Comparison of ENCODE assay signal across 1 cellular context in genomic region chr14:81986005-81986404, GRCh38.
TF ChIP-seq lines count a peak whose summit lies in the region.

No MANE protein-coding gene starts in this region.

TF ChIP-seq in HepG2, 621 proteins besides CTCF, POLR2A, EP300 and RAD21 (continued from another document and continues in another):
- TF ChIP-seq ZHX2 (IDR thresholded peaks at IDR 0.05; ENCODE audit: low read depth) (no peak), ZHX2 (CRISPR knock-in tag; IDR thresholded peaks at IDR 0.05; ENCODE audit: borderline replicate concordance) (no peak), KMT2A (CRISPR knock-in tag; IDR thresholded peaks at IDR 0.05) (no peak), HMG20B (CRISPR knock-in tag; conservative IDR thresholded peaks at IDR 0.05) (peak; percentile 41; the same call in 1 of the 2 replicates), ZNF792 (CRISPR knock-in tag; IDR thresholded peaks at IDR 0.05) (peak; percentile 25; the same call in 1 of the 2 replicates), POGZ (CRISPR knock-in tag; IDR thresholded peaks at IDR 0.05) (peak; percentile 74), PTBP1 (IDR thresholded peaks at IDR 0.05; ENCODE audit: low read depth, low read length, poor library complexity, severe bottlenecking) (no peak), AHDC1 (CRISPR knock-in tag; IDR thresholded peaks at IDR 0.05; ENCODE audit: borderline replicate concordance) (peak; percentile 82; the same call in 1 of the 2 replicates), HOXA5 (CRISPR knock-in tag; IDR thresholded peaks at IDR 0.05) (0 out of 2 replicates have a peak, but pooled peaks have one; percentile 35), ISL2 (CRISPR knock-in tag; IDR thresholded peaks at IDR 0.05) (peak; percentile 52; the same call in 1 of the 2 replicates), RCOR2 (CRISPR knock-in tag; IDR thresholded peaks at IDR 0.05) (0 out of 2 replicates have a peak, but pooled peaks have one; percentile 22), NFIC (IDR thresholded peaks at IDR 0.05; ENCODE audit: low read length) (peak; percentile 45; the same call in 1 of the 2 replicates), TBL1XR1 (IDR thresholded peaks at IDR 0.05; ENCODE audit: borderline replicate concordance, low read length, partially characterized antibody) (peak; percentile 92), MXD4 (CRISPR knock-in tag; IDR thresholded peaks at IDR 0.05) (no peak), NONO (IDR thresholded peaks at IDR 0.05) (no peak), NONO (CRISPR knock-in tag; conservative IDR thresholded peaks at IDR 0.05) (peak; percentile 29; the same call in 1 of the 2 replicates), THRA (CRISPR knock-in tag; IDR thresholded peaks at IDR 0.05; ENCODE audit: borderline replicate concordance) (peak; percentile 55; the same call in 1 of the 2 replicates), SALL1 (CRISPR knock-in tag; IDR thresholded peaks at IDR 0.05) (peak; percentile 70; the same call in 1 of the 2 replicates), ELF3 (CRISPR knock-in tag; IDR thresholded peaks at IDR 0.05) (peak; percentile 40; the same call in 1 of the 2 replicates), ZBTB20 (CRISPR knock-in tag; IDR thresholded peaks at IDR 0.05; ENCODE audit: borderline replicate concordance, low read depth) (peak; percentile 39; the same call in 1 of the 2 replicates), FOXJ3 (CRISPR knock-in tag; IDR thresholded peaks at IDR 0.05; ENCODE audit: borderline replicate concordance) (peak; percentile 67; the same call in 1 of the 2 replicates), ZNF7 (CRISPR knock-in tag; IDR thresholded peaks at IDR 0.05) (peak; percentile 58; the same call in 1 of the 2 replicates), CEBPB (IDR thresholded peaks at IDR 0.05; ENCODE audit: borderline replicate concordance, low read depth, low read length) (peak; percentile 90), ATF3 (CRISPR knock-in tag; IDR thresholded peaks at IDR 0.05) (peak; percentile 81), NCOA2 (CRISPR knock-in tag; IDR thresholded peaks at IDR 0.05) (peak; percentile 69), NR2F1 (CRISPR knock-in tag; IDR thresholded peaks at IDR 0.05) (0 out of 4 replicates have a peak, but pooled peaks of 1 of the 2 experiments have one; percentile 43), ZNF326 (CRISPR knock-in tag; IDR thresholded peaks at IDR 0.05; ENCODE audit: borderline replicate concordance) (no peak), FOXA1 (IDR thresholded peaks at IDR 0.05) (no peak), FOXA1 (CRISPR knock-in tag; IDR thresholded peaks at IDR 0.05) (peak; percentile 70; the same call in 1 of the 2 replicates), GFI1 (CRISPR knock-in tag; IDR thresholded peaks at IDR 0.05; ENCODE audit: borderline replicate concordance) (0 out of 2 replicates have a peak, but pooled peaks have one; percentile 37), ATF2 (CRISPR knock-in tag; IDR thresholded peaks at IDR 0.05) (peak; percentile 60; the same call in 1 of the 2 replicates), FOXP1 (IDR thresholded peaks at IDR 0.05) (no peak), FOXP1 (CRISPR knock-in tag; IDR thresholded peaks at IDR 0.05) (peak; percentile 72), SKI (IDR thresholded peaks at IDR 0.05; ENCODE audit: partially characterized antibody) (peak; percentile 90), ZNF543 (CRISPR knock-in tag; IDR thresholded peaks at IDR 0.05) (no peak), NFRKB (IDR thresholded peaks at IDR 0.05) (no peak), ZNF768 (CRISPR knock-in tag; IDR thresholded peaks at IDR 0.05) (no peak), BCL6 (CRISPR knock-in tag; IDR thresholded peaks at IDR 0.05) (peak; percentile 81)
- TF ChIP-seq, protein P1, sequence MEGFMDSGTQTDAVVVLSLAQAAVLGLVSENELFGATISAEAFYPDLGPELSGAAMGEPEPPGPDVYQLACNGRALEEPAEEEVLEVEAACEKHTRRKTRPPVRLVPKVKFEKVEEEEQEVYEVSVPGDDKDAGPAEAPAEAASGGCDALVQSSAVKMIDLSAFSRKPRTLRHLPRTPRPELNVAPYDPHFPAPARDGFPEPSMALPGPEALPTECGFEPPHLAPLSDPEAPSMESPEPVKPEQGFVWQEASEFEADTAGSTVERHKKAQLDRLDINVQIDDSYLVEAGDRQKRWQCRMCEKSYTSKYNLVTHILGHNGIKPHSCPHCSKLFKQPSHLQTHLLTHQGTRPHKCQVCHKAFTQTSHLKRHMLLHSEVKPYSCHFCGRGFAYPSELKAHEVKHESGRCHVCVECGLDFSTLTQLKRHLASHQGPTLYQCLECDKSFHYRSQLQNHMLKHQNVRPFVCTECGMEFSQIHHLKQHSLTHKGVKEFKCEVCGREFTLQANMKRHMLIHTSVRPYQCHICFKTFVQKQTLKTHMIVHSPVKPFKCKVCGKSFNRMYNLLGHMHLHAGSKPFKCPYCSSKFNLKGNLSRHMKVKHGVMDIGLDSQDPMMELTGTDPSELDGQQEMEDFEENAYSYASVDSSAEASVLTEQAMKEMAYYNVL (CRISPR knock-in tag; IDR thresholded peaks at IDR 0.05; ENCODE audit: borderline replicate concordance) = 0 out of 2 replicates have a peak, but pooled peaks have one; percentile 30
- TF ChIP-seq, protein P2, sequence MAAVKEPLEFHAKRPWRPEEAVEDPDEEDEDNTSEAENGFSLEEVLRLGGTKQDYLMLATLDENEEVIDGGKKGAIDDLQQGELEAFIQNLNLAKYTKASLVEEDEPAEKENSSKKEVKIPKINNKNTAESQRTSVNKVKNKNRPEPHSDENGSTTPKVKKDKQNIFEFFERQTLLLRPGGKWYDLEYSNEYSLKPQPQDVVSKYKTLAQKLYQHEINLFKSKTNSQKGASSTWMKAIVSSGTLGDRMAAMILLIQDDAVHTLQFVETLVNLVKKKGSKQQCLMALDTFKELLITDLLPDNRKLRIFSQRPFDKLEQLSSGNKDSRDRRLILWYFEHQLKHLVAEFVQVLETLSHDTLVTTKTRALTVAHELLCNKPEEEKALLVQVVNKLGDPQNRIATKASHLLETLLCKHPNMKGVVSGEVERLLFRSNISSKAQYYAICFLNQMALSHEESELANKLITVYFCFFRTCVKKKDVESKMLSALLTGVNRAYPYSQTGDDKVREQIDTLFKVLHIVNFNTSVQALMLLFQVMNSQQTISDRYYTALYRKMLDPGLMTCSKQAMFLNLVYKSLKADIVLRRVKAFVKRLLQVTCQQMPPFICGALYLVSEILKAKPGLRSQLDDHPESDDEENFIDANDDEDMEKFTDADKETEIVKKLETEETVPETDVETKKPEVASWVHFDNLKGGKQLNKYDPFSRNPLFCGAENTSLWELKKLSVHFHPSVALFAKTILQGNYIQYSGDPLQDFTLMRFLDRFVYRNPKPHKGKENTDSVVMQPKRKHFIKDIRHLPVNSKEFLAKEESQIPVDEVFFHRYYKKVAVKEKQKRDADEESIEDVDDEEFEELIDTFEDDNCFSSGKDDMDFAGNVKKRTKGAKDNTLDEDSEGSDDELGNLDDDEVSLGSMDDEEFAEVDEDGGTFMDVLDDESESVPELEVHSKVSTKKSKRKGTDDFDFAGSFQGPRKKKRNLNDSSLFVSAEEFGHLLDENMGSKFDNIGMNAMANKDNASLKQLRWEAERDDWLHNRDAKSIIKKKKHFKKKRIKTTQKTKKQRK (IDR thresholded peaks at IDR 0.05; ENCODE audit: low read length) = no peak
- TF ChIP-seq, protein P3, sequence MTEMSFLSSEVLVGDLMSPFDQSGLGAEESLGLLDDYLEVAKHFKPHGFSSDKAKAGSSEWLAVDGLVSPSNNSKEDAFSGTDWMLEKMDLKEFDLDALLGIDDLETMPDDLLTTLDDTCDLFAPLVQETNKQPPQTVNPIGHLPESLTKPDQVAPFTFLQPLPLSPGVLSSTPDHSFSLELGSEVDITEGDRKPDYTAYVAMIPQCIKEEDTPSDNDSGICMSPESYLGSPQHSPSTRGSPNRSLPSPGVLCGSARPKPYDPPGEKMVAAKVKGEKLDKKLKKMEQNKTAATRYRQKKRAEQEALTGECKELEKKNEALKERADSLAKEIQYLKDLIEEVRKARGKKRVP (CRISPR knock-in tag; IDR thresholded peaks at IDR 0.05) = peak in 1 of 2 experiments; percentile 59; a peak in 1 of 4 replicates
